ENCODE assay signal across 1 cellular context in genomic region chr7:54690059-54690443, GRCh38.
TF ChIP-seq lines count a peak whose summit lies in the region.

No MANE protein-coding gene starts in this region.

TF ChIP-seq in H1, 55 proteins besides CTCF, POLR2A, EP300 and RAD21 (continued from another document):
- TF ChIP-seq, protein P1, sequence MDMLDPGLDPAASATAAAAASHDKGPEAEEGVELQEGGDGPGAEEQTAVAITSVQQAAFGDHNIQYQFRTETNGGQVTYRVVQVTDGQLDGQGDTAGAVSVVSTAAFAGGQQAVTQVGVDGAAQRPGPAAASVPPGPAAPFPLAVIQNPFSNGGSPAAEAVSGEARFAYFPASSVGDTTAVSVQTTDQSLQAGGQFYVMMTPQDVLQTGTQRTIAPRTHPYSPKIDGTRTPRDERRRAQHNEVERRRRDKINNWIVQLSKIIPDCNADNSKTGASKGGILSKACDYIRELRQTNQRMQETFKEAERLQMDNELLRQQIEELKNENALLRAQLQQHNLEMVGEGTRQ (IDR thresholded peaks at IDR 0.05; ENCODE audit: low read length) = no peak
- TF ChIP-seq CBX5 (IDR thresholded peaks at IDR 0.05; ENCODE audit: low read depth, low read length) (no peak), SP2 (IDR thresholded peaks at IDR 0.05; ENCODE audit: low read length) (no peak), EGR1 (IDR thresholded peaks at IDR 0.05; ENCODE audit: borderline replicate concordance, low read depth, low read length) (no peak), NRF1 (IDR thresholded peaks at IDR 0.05; ENCODE audit: low read depth, low read length) (no peak), CEBPB (IDR thresholded peaks at IDR 0.05; ENCODE audit: low read depth, low read length) (no peak), ASH2L (IDR thresholded peaks at IDR 0.05; ENCODE audit: low read length) (no peak), SIX5 (IDR thresholded peaks at IDR 0.05; ENCODE audit: low read depth, low read length) (no peak)
